ENCODE assay signal across 1 cellular context in the genomic region with DNA sequence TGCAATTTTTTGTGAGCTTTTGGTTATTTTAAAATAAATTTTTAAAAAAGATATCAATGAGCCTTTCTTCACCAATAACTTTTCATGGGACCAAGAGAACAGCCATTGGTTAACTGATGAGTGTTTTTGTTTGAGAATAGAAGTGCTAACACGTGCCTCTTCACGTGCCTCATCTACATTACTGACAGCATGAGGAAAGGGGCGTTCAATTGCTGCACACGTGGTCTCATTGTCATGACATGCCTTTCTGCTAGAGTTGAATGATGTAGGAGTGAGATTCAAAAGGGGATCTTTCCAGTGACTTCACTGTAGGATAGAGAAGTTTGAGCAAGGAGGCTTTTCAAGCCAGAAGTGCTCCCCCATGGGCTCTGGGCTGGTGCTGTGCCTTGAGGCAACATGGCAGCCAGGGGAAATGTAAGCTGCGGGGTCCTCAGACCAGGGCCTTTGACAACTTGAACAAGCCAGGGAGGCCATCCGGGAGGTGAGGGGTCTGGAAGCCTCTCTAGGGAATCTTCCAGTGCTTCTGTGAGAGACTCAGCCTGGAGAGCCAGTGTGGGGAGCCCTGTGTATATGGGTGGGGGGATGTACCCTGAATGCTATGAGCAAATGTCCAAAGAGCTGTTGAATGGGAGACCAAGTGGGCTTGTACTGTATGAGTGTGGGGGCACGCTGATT.
TF ChIP-seq lines count a peak whose summit lies in the region.

No MANE protein-coding gene starts in this region.

TF ChIP-seq in A549, 52 proteins besides CTCF, POLR2A, EP300 and RAD21:
- TF ChIP-seq JUN (IDR thresholded peaks at IDR 0.05) (no peak), HOXB5 (CRISPR knock-in tag; IDR thresholded peaks at IDR 0.05) (no peak), CBX2 (IDR thresholded peaks at IDR 0.05; ENCODE audit: borderline replicate concordance, low read depth) (no peak), CBX8 (IDR thresholded peaks at IDR 0.05) (no peak), ZFP36 (IDR thresholded peaks at IDR 0.05; ENCODE audit: borderline replicate concordance, partially characterized antibody) (no peak)
- TF ChIP-seq, protein P1, sequence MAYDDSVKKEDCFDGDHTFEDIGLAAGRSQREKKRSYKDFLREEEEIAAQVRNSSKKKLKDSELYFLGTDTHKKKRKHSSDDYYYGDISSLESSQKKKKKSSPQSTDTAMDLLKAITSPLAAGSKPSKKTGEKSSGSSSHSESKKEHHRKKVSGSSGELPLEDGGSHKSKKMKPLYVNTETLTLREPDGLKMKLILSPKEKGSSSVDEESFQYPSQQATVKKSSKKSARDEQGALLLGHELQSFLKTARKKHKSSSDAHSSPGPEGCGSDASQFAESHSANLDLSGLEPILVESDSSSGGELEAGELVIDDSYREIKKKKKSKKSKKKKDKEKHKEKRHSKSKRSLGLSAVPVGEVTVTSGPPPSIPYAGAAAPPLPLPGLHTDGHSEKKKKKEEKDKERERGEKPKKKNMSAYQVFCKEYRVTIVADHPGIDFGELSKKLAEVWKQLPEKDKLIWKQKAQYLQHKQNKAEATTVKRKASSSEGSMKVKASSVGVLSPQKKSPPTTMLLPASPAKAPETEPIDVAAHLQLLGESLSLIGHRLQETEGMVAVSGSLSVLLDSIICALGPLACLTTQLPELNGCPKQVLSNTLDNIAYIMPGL (CRISPR knock-in tag; IDR thresholded peaks at IDR 0.05; ENCODE audit: borderline replicate concordance): no peak
- TF ChIP-seq, protein P2, sequence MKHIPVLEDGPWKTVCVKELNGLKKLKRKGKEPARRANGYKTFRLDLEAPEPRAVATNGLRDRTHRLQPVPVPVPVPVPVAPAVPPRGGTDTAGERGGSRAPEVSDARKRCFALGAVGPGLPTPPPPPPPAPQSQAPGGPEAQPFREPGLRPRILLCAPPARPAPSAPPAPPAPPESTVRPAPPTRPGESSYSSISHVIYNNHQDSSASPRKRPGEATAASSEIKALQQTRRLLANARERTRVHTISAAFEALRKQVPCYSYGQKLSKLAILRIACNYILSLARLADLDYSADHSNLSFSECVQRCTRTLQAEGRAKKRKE (CRISPR knock-in tag; IDR thresholded peaks at IDR 0.05; ENCODE audit: low read depth): no peak
- TF ChIP-seq, protein P3, sequence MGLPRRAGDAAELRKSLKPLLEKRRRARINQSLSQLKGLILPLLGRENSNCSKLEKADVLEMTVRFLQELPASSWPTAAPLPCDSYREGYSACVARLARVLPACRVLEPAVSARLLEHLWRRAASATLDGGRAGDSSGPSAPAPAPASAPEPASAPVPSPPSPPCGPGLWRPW (IDR thresholded peaks at IDR 0.05): no peak
- TF ChIP-seq, protein P4, sequence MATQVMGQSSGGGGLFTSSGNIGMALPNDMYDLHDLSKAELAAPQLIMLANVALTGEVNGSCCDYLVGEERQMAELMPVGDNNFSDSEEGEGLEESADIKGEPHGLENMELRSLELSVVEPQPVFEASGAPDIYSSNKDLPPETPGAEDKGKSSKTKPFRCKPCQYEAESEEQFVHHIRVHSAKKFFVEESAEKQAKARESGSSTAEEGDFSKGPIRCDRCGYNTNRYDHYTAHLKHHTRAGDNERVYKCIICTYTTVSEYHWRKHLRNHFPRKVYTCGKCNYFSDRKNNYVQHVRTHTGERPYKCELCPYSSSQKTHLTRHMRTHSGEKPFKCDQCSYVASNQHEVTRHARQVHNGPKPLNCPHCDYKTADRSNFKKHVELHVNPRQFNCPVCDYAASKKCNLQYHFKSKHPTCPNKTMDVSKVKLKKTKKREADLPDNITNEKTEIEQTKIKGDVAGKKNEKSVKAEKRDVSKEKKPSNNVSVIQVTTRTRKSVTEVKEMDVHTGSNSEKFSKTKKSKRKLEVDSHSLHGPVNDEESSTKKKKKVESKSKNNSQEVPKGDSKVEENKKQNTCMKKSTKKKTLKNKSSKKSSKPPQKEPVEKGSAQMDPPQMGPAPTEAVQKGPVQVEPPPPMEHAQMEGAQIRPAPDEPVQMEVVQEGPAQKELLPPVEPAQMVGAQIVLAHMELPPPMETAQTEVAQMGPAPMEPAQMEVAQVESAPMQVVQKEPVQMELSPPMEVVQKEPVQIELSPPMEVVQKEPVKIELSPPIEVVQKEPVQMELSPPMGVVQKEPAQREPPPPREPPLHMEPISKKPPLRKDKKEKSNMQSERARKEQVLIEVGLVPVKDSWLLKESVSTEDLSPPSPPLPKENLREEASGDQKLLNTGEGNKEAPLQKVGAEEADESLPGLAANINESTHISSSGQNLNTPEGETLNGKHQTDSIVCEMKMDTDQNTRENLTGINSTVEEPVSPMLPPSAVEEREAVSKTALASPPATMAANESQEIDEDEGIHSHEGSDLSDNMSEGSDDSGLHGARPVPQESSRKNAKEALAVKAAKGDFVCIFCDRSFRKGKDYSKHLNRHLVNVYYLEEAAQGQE (IDR thresholded peaks at IDR 0.05): no peak
